Comparison of ENCODE assay signal across 8 cellular contexts in the genomic region with DNA sequence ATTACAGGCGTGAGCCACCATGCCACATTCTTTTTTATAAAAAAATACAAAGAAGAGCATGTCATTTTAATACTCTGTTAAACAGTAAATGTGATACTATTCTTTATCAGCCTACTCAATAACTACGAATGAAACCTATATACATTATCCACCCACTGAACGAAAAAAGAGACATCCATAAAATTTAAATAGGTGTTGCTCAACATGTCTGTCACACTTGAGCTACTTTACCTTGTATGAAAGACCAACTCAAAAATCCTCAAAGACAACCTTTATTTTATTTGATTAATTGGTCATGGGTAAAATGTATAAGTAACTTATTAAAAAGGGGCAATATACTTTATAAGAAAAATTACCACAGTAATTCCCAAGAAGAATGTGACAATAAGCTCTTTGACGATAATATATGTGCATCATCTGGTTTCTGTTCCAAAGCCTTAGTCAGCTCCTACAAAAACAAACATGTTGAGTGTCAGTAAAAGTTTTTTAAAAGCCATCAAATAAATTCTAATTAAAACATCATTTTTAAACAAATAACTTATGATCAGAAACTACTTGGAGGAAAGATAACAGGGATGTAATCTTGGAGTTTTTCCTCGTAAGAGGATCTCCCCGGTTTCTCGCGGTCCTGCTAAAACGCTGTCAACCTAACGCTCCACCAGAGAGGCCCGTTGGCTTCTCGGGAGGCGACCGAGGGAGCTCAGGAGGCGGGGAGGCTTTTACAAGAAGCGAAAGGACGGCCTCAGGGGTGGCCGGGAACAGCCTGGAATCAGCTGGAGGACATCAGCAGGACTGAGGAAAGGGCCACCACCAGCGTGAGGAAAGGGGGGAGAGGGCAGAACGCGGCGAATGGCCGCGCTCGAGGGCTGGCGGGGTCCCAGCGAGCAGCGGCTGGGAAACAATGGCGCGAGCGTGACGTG. TPM values are rescaled to one million over a fixed set of nuclear protein-coding genes. Genes with fewer than 3 reads are reported as not detected.
A peak's percentile ranks its signal among the peaks of the same experiment; 100 is the strongest.
DNase-seq lines count a peak whose midpoint lies in the region; ATAC-seq and TF ChIP-seq lines count a peak whose summit lies in the region.

No MANE protein-coding gene starts in this region.

- H3K4me3 ChIP-seq in SK-N-MC = peak overlapping the region; percentile 84
- H3K4me3 ChIP-seq in ascending aorta = peak overlapping the region; percentile 70 to 83
- H3K4me3 ChIP-seq in heart left ventricle = peak overlapping the region; percentile 12 to 74 (median 61)
- H3K4me3 ChIP-seq in osteoblast (ENCODE audit: insufficient read depth, low read length) = peak overlapping the region; percentile 92

- H3K27ac ChIP-seq in SK-N-MC (peak overlapping the region; percentile 81), ascending aorta (peak overlapping the region; percentile 81 to 83), heart left ventricle (peak overlapping the region in 11 of 12 donors; percentile 69 to 92 (median 81)), osteoblast (ENCODE audit: low read depth, low read length) (peak overlapping the region; percentile 98)

- peak overlapping the region; percentile 89 for H3K4me2 ChIP-seq in osteoblast (ENCODE audit: insufficient read depth, low read length)

- H3K9me3 ChIP-seq in SK-N-MC (ENCODE audit: low read depth, low read length) (no peaks in the 10 kb centered on the region), ascending aorta (no peaks in the 10 kb centered on the region), heart left ventricle (peaks cover 0 to 6% (median 0%) of the 10 kb centered on the region in 12 donors), osteoblast (ENCODE audit: low read depth, low read length) (no peaks in the 10 kb centered on the region)

- H3K79me2 ChIP-seq in osteoblast (ENCODE audit: insufficient read depth, low read length) = no peaks in the 10 kb centered on the region

- H3K9ac ChIP-seq in SK-N-MC (ENCODE audit: insufficient read length) = peak overlapping the region; percentile 89

- H3K27me3 ChIP-seq in ascending aorta (no peaks in the 10 kb centered on the region), heart left ventricle (no peaks in the 10 kb centered on the region), osteoblast (ENCODE audit: insufficient read depth, low read length) (no peaks in the 10 kb centered on the region)

- TF ChIP-seq RAD21 in Ishikawa (IDR thresholded peaks at IDR 0.05; ENCODE audit: low read depth) = no peak

- WGBS in heart left ventricle, 4 donors = 9 to 10% (median 9%) methylated on average over 28 to 32 of the region's 32 CpGs

- ATAC-seq in heart left ventricle = peak; percentile 85 to 97 (median 92)
- ATAC-seq in GM18907 (IDR thresholded peaks at IDR 0.05; ENCODE audit: unreplicated experiment) = no peak
- ATAC-seq in GM21786 (IDR thresholded peaks at IDR 0.05; ENCODE audit: unreplicated experiment) = no peak

- no peak for TF ChIP-seq EP300 in Ishikawa (IDR thresholded peaks at IDR 0.05; ENCODE audit: borderline replicate concordance)

- peak overlapping the region; percentile 99 for H2AFZ ChIP-seq in osteoblast (ENCODE audit: low read length)

- no peaks in the 10 kb centered on the region for H4K20me1 ChIP-seq in osteoblast (ENCODE audit: insufficient read depth, low read length)

- DNase-seq in GM10266 (ENCODE audit: extremely low spot score) (peak; percentile 28), SK-N-MC (ENCODE audit: low read depth, low spot score) (no peak), ascending aorta (ENCODE audit: low spot score in 2 of 2) (peak in 1 of 2 donors; percentile 66), heart left ventricle (peak; percentile 69 to 85 (median 77)), osteoblast (ENCODE audit: insufficient read length, low spot score, missing footprints) (peak; percentile 77)

- intact Hi-C loops in ascending aorta (cut with DNase I) = no loop called here
- intact Hi-C loops in heart left ventricle (cut with DNase I) = loop anchor here in 2 of 10 donors (2.0 to 10.0 kb wide), 2 partner anchors 36 to 106 kb away; partner anchors contain the start of gene AQP7 (in 1 of the 2)

- H3K4me1 ChIP-seq in ascending aorta = no peaks in the 10 kb centered on the region
- peaks cover 0 to 13% (median 7%) of the 10 kb centered on the region in 12 donors for H3K4me1 ChIP-seq in heart left ventricle
- H3K4me1 ChIP-seq in osteoblast (ENCODE audit: insufficient read depth, low read length) = peaks cover 16% of the 10 kb centered on the region

- TF ChIP-seq CTCF in GM10266 (IDR thresholded peaks at IDR 0.05; ENCODE audit: control insufficient read depth, insufficient read depth, low read depth, missing control alignments) (no peak), ascending aorta (IDR thresholded peaks at IDR 0.05) (no peak), heart left ventricle (IDR thresholded peaks at IDR 0.05) (no peak), osteoblast (IDR thresholded peaks at IDR 0.05; ENCODE audit: extremely low read depth, low read depth, low read length) (no peak)

- H3K36me3 ChIP-seq in SK-N-MC (ENCODE audit: insufficient read depth, low read length) = no peaks in the 10 kb centered on the region
- no peaks in the 10 kb centered on the region for H3K36me3 ChIP-seq in ascending aorta
- H3K36me3 ChIP-seq in heart left ventricle = peaks cover 0 to 3% (median 0%) of the 10 kb centered on the region in 9 donors
- H3K36me3 ChIP-seq in osteoblast (ENCODE audit: insufficient read depth, low read length) = no peaks in the 10 kb centered on the region

- peak in 1 of 2 donors; percentile 32 for TF ChIP-seq POLR2A in heart left ventricle (IDR thresholded peaks at IDR 0.05)

TF ChIP-seq in Ishikawa, 13 proteins besides CTCF, POLR2A, EP300 and RAD21:
- TF ChIP-seq TEAD4 (IDR thresholded peaks at IDR 0.05) = no peak
- 0 out of 2 replicates have a peak, but pooled peaks have one; percentile 45 for TF ChIP-seq CEBPB (IDR thresholded peaks at IDR 0.05)
- TF ChIP-seq FOXM1 (IDR thresholded peaks at IDR 0.05; ENCODE audit: borderline replicate concordance, low read depth) = no peak
- TF ChIP-seq YY1 (IDR thresholded peaks at IDR 0.05; ENCODE audit: low read depth) = peak; percentile 74; the same call in 1 of the 2 replicates

RNA-seq across cellular contexts. Expression of gene ANKRD18B, which starts 13.5 kb away (rescaled TPM):
- not detected for total RNA-seq in ascending aorta
- total RNA-seq in heart left ventricle = 1 to 10 TPM in 1 of 9 donors, under 1 TPM in 4, not detected in 4; 0.25 to 1.3 (median 0.40) TPM
- under 1 TPM; 0.14 to 0.91 TPM for polyA plus RNA-seq in heart left ventricle
- 0.59 TPM in 1 of 2 replicates, not detected in the other for total RNA-seq in osteoblast

RNA-seq across cellular contexts. Expression of gene NOL6, which starts 36.8 kb away (rescaled TPM):
- total RNA-seq in ascending aorta (28.6 TPM), heart left ventricle (10 to 100 TPM; 11.2 to 22.1 (median 14.9) TPM), osteoblast (18.6 and 23.5 TPM in 2 replicates)
- polyA plus RNA-seq in heart left ventricle = 10 to 100 TPM; 13.6 to 28.2 TPM

Comparison
In these comparisons a context has a peak if more than half of its experiments do, and no peak if none do; other contexts are left out.
1. ATAC-seq: peak in heart left ventricle (4 of 4); none in GM18907 (single experiment) and GM21786 (single experiment).
2. Peak in every context shown above with its lines, with median percentiles within 50 percentile points of each other: H3K27ac ChIP-seq and H3K4me3 ChIP-seq.